Comparison of ENCODE assay signal across 1 cellular context in genomic region chr12:7107181-7108041, GRCh38.
TF ChIP-seq lines count a peak whose summit lies in the region.

No MANE protein-coding gene starts in this region.

TF ChIP-seq in endothelial cell of umbilical vein, 7 proteins besides CTCF, POLR2A, EP300 and RAD21:
- no peak for TF ChIP-seq MYC (IDR thresholded peaks at IDR 0.05; ENCODE audit: low read depth, low read length)
- TF ChIP-seq EZH2 (IDR thresholded peaks at IDR 0.05; ENCODE audit: borderline replicate concordance, low read depth, low read length, severe bottlenecking) = no peak
- TF ChIP-seq JUN (IDR thresholded peaks at IDR 0.05; ENCODE audit: borderline replicate concordance, insufficient read depth, insufficient read length, low read depth) = no peak
- TF ChIP-seq GATA2 (IDR thresholded peaks at IDR 0.05; ENCODE audit: insufficient read depth, insufficient read length, low read depth, low read length) = no peak
- TF ChIP-seq FOS (IDR thresholded peaks at IDR 0.05; ENCODE audit: borderline replicate concordance, insufficient read depth, low read length) = no peak
- TF ChIP-seq MAX (IDR thresholded peaks at IDR 0.05; ENCODE audit: insufficient read depth, insufficient read length) = no peak
- TF ChIP-seq POLR2AphosphoS5 (IDR thresholded peaks at IDR 0.05; ENCODE audit: insufficient read depth, low read depth, low read length) = no peak
TF ChIP-seq in endothelial cell of umbilical vein: peak in this region for 0.
